8 cellular contexts compared by ENCODE assay signal in the genomic region with DNA sequence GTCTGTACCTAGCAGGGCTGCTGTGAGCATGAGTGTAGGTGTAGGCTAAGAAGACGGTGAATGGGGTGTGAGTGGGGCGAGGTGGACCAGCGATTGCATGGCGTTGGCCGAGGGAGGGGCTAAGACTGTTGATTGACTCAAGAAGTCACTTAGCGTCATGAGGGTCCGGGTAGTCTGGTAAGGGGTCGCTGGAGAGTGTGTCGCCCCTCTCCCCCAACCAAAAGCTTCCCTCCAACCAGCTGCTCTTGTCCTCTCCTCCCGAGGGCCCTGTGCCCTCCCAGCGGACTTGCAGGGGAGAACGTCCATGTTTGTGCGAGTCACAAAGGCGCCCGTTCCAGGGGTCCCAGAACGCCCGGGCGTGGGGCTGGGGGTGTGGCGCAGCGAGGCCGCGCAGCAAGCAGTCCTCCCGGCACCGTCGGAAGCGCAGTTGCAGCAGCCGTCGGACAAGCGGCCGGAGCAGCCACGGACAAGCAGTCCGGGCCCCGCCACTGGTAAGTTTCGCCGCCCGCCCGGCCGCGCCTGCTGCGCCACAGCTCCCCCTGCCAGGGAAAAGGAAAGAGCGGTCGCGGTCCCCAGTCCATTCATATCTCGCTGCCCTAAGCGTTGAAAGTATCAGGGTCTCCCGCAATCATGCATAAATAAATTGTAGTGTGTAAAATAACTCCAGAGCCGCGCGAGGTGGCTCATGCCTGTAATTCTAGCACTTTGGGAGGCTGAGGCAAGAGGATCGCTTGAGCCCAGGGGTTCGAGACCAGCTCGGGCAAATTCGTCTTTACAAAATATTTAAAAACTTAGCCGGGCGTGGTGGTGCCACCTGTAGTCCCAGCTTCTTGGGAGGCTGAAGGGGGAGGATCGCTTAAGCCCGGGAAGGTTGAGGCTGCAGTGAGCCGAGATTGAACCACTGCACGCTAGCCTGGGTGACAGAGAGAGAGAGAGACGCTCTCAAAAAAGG. TPM values are rescaled to one million over a fixed set of nuclear protein-coding genes. Genes with fewer than 3 reads are reported as not detected.
DNase-seq lines count a peak whose midpoint lies in the region; ATAC-seq and TF ChIP-seq lines count a peak whose summit lies in the region.

Gene CCDC63 (plus strand): TSS at position 373 of the 952 bp plus-strand sequence. CDS start 5,968 bp downstream, outside the sequence.

- peak; percentile 58 for TF ChIP-seq CTCF in RWPE2 (IDR thresholded peaks at IDR 0.05; ENCODE audit: poor library complexity, severe bottlenecking)
- peak in 6 of 7 experiments; percentile 13 to 43 (median 22) for TF ChIP-seq CTCF in body of pancreas (IDR thresholded peaks at IDR 0.05)

- ATAC-seq in RWPE2 (ENCODE audit: low read depth) = peak; percentile 57
- ATAC-seq in body of pancreas = peak; percentile 30
- no peak for ATAC-seq in GM21381 (IDR thresholded peaks at IDR 0.05; ENCODE audit: unreplicated experiment)
- ATAC-seq in HG03159 (IDR thresholded peaks at IDR 0.05; ENCODE audit: unreplicated experiment) = no peak

- 16 to 41% methylated on average over 26 to 59 of the region's 60 CpGs for whole genome bisulfite sequencing in body of pancreas, 2 donors

- H3K4me1 ChIP-seq in RWPE2 (ENCODE audit: insufficient read depth, poor library complexity, severe bottlenecking) = peaks cover 5% of the 10 kb centered on the region
- peaks cover 6% of the 10 kb centered on the region for H3K4me1 ChIP-seq in body of pancreas

- peaks cover 9 to 23% (median 11%) of the 10 kb centered on the region in 3 donors for H3K27me3 Mint-ChIP-seq in immature natural killer cell (ENCODE audit: low read depth in 3 of 3)

- H3K4me3 ChIP-seq in RWPE2 (ENCODE audit: severe bottlenecking) (peak within 1 kb of the TSS; percentile 14), body of pancreas (no peak within 1 kb of the TSS)

- H3K27ac ChIP-seq in RWPE2 (ENCODE audit: poor library complexity, severe bottlenecking) (no peak within 1 kb of the TSS), body of pancreas (no peak within 1 kb of the TSS)

- H3K27ac Mint-ChIP-seq in immature natural killer cell = peak within 1 kb of the TSS in 1 of 6 donors; percentile 50

- peaks cover 0 to 3% (median 0%) of the 10 kb centered on the region in 3 donors for H3K36me3 Mint-ChIP-seq in immature natural killer cell

- H3K9me3 ChIP-seq in RWPE2 (ENCODE audit: severe bottlenecking) (no peaks in the 10 kb centered on the region), body of pancreas (no peaks in the 10 kb centered on the region)

- peaks cover 6% of the 10 kb centered on the region in 2 donors for H3K4me1 Mint-ChIP-seq in immature natural killer cell

- H3K36me3 ChIP-seq in RWPE2 (ENCODE audit: low read depth) (no peaks in the 10 kb centered on the region), body of pancreas (replicated peaks in 1 of 2; ENCODE audit: insufficient read depth in 1 of 2, low read depth in 2 of 2) (no peaks in the 10 kb centered on the region)

- H3K9me3 Mint-ChIP-seq in immature natural killer cell = peaks cover 0 to 1% (median 0%) of the 10 kb centered on the region in 6 donors

- H3K27me3 ChIP-seq in RWPE2 (ENCODE audit: insufficient read depth, poor library complexity, severe bottlenecking) (no peaks in the 10 kb centered on the region), body of pancreas (peaks cover 0 to 15% of the 10 kb centered on the region in 2 donors)

- DNase-seq in activated effector memory CD4-positive, alpha-beta T cell treated with anti-CD3 and anti-CD28 coated beads, Interleukin-2, amount 50 U/mL, for 16 hours = peak; percentile 69
- no peak for DNase-seq in activated effector memory CD4-positive, alpha-beta T cell treated with Interleukin-2 at 50 U/mL for 16 hours
- DNase-seq in RWPE2 (ENCODE audit: low spot score) (no peak), body of pancreas (peak; percentile 25 to 60 (median 31)), immature natural killer cell (peak; percentile 7 to 13 (median 9))
- DNase-seq in stimulated activated CD4-positive, alpha-beta T cell treated with anti-CD3 and anti-CD28 coated beads, Interleukin-15, amount 100 ng/mL, for 24 hours = peak; percentile 48

- intact Hi-C loops in body of pancreas (cut with DNase I) = no loop called here

- TF ChIP-seq POLR2A in body of pancreas (IDR thresholded peaks at IDR 0.05) = no peak

- peak within 1 kb of the TSS; percentile 61 to 80 (median 73) for H3K4me3 Mint-ChIP-seq in immature natural killer cell

RNA-seq across cellular contexts. Expression of gene CCDC63, which starts in this region (rescaled TPM):
- not detected for total RNA-seq in body of pancreas
- not detected for polyA plus RNA-seq in immature natural killer cell

Comparison
In these comparisons a context has a peak if more than half of its experiments do, and no peak if none do; other contexts are left out.
1. DNase-seq: peak in activated effector memory CD4-positive, alpha-beta T cell treated with anti-CD3 and anti-CD28 coated beads, Interleukin-2, amount 50 U/mL, for 16 hours (single experiment) and stimulated activated CD4-positive, alpha-beta T cell treated with anti-CD3 and anti-CD28 coated beads, Interleukin-15, amount 100 ng/mL, for 24 hours (single experiment); none in activated effector memory CD4-positive, alpha-beta T cell treated with Interleukin-2 at 50 U/mL for 16 hours (single experiment) and RWPE2 (single experiment).
2. Peak in DNase-seq and ATAC-seq in body of pancreas; RNA of the gene not detected or under 1 TPM.
3. Peak in DNase-seq in immature natural killer cell; RNA of the gene not detected or under 1 TPM.